ENCODE assay signal across 21 cellular contexts in genomic region chr2:60516826-60517225, GRCh38. TPM values are rescaled to one million over a fixed set of nuclear protein-coding genes. Genes with fewer than 3 reads are reported as not detected.
DNase-seq lines count a peak whose midpoint lies in the region; ATAC-seq and TF ChIP-seq lines count a peak whose summit lies in the region.
"Had no signal": no experiment of that assay in that cellular context is flagged by ENCODE, and none has a peak within 500 bp of the region (broad histone marks: within the 10 kb centered on the region; RNA-seq: fewer than 3 reads in every experiment).

No MANE protein-coding gene starts in this region.

- H3K9ac ChIP-seq in HCT116 (ENCODE audit: low read length) (no peak overlapping the region), adipocyte (ENCODE audit: low read length) (no peak overlapping the region), mesenchymal stem cell (ENCODE audit: low read length) (peak overlapping the region; percentile 88), colonic mucosa (ENCODE audit: low read depth in 2 of 2, low read length in 2 of 2) (no peak overlapping the region)

- peaks cover 93% of the 10 kb centered on the region for H3K4me1 Mint-ChIP-seq in stimulated activated memory B cell treated with anti-CD40 and anti-IgM and Interleukin-4, amounts not matched to agents 10 μg/mL and 1 μg/mL and 100 μg/mL, for 72 hours
- H3K4me1 Mint-ChIP-seq: CD4-positive, CD25-positive, alpha-beta regulatory T cell had no signal

- peak overlapping the region; percentile 60 for H2AFZ ChIP-seq in HCT116 (ENCODE audit: low read depth, low read length, poor library complexity, severe bottlenecking)
- H2AFZ ChIP-seq in mesenchymal stem cell (ENCODE audit: low read depth, low read length) = no peak overlapping the region

- H2BK15ac ChIP-seq in mesenchymal stem cell (ENCODE audit: low read depth, poor library complexity, severe bottlenecking) = peak overlapping the region; percentile 55

- H4K8ac ChIP-seq in mesenchymal stem cell (ENCODE audit: low read length) = no peak overlapping the region

- DNase-seq in HCT116 (ENCODE audit: low read depth, low spot score) (no peak), adipocyte (ENCODE audit: low read depth) (no peak), mesenchymal stem cell (no peak), AG08395 (ENCODE audit: low spot score) (no peak), COLO668 (lab: John Stamatoyannopoulos, UW; ENCODE audit: unreplicated experiment) (no peak), colonic mucosa (no peak)
- no peak for DNase-seq in activated naive CD4-positive, alpha-beta T cell (lab: John Stamatoyannopoulos, UW)
- DNase-seq: activated CD8-positive, alpha-beta T cell treated with anti-CD3 and anti-CD28 coated beads, Interleukin-2, amount 10 ng/mL, durations not matched to agents 7 days and 5 days; activated T-cell treated with anti-CD3 and anti-CD28 coated beads, Interleukin-2, amount 50 U/mL, for 72 hours; CD4-positive, CD25-positive, alpha-beta regulatory T cell; GOT3; heart left ventricle; lower lobe of right lung; MM.1S; NCI-H1694; NCI-H446 treated with DMSO at 0.1 percent for 48 hours; psoas muscle; stimulated activated CD4-positive, alpha-beta T cell treated with anti-CD3 and anti-CD28 coated beads, Interleukin-12 subunit alpha, Interleukin-12 subunit beta, amount 100 ng/mL, for 4 hours had no signal

- POLR2A ChIA-PET in HCT116 (lab: Charles Lee) = no interaction called here

- no peaks in the 10 kb centered on the region for H3K9me3 ChIP-seq in HCT116 (ENCODE audit: control insufficient read depth in 1 of 2, insufficient read depth in 1 of 2, low read depth in 1 of 2, low read length in 2 of 2)
- no peaks in the 10 kb centered on the region for H3K9me3 ChIP-seq in adipocyte (ENCODE audit: control insufficient read depth, low read length)
- H3K9me3 ChIP-seq in mesenchymal stem cell (ENCODE audit: control insufficient read depth, low read length) = no peaks in the 10 kb centered on the region
- H3K9me3 ChIP-seq in colonic mucosa = no peaks in the 10 kb centered on the region
- H3K9me3 ChIP-seq: heart left ventricle, lower lobe of right lung, psoas muscle had no signal

- intact Hi-C loops in HCT116 (cut with micrococcal nuclease) (no loop called here), colonic mucosa (cut with DNase I) (no loop called here)

- H2BK5ac ChIP-seq in mesenchymal stem cell (ENCODE audit: low read depth, low read length, poor library complexity, severe bottlenecking) = peak overlapping the region; percentile 81

- H3K4me2 ChIP-seq in HCT116 (ENCODE audit: low read length) (no peak overlapping the region), mesenchymal stem cell (ENCODE audit: low read length, poor library complexity, severe bottlenecking) (no peak overlapping the region)

- H3K36me3 Mint-ChIP-seq in stimulated activated memory B cell treated with anti-CD40 and anti-IgM and Interleukin-4, amounts not matched to agents 10 μg/mL and 1 μg/mL and 100 μg/mL, for 72 hours = peaks cover 51% of the 10 kb centered on the region
- H3K36me3 Mint-ChIP-seq: activated naive CD8-positive, alpha-beta T cell; CD4-positive, CD25-positive, alpha-beta regulatory T cell; natural killer cell treated with Interleukin-12 subunit alpha and Interleukin-12 subunit beta and Interleukin-15 and Interleukin-18, amount 100 ng/mL, for 72 hours had no signal

- no peaks in the 10 kb centered on the region for H3K79me2 ChIP-seq in HCT116 (ENCODE audit: insufficient read depth, low read length)

- H3K9me2 ChIP-seq in HCT116 (ENCODE audit: insufficient read depth) = no peaks in the 10 kb centered on the region

- H3K27me3 Mint-ChIP-seq in stimulated activated memory B cell treated with anti-CD40 and anti-IgM and Interleukin-4, amounts not matched to agents 10 μg/mL and 1 μg/mL and 100 μg/mL, for 72 hours = no peaks in the 10 kb centered on the region

- no peak overlapping the region for H3K27ac ChIP-seq in HCT116 (ENCODE audit: low read depth, low read length)
- peak overlapping the region; percentile 97 for H3K27ac ChIP-seq in mesenchymal stem cell (ENCODE audit: low read length, poor library complexity, severe bottlenecking)
- H3K27ac ChIP-seq in colonic mucosa = no peak overlapping the region
- H3K27ac ChIP-seq: lower lobe of right lung, psoas muscle had no signal

- H3K36me3 ChIP-seq in HCT116 (ENCODE audit: control insufficient read depth in 1 of 2, insufficient read depth in 2 of 2, low read length in 2 of 2) = no peaks in the 10 kb centered on the region
- no peaks in the 10 kb centered on the region for H3K36me3 ChIP-seq in adipocyte (ENCODE audit: control insufficient read depth, insufficient read depth, low read length, severe bottlenecking)
- peaks cover 0 to 4% of the 10 kb centered on the region in 2 experiments for H3K36me3 ChIP-seq in mesenchymal stem cell (ENCODE audit: control insufficient read depth in 1 of 2, insufficient read depth in 2 of 2, low read depth in 1 of 2, low read length in 2 of 2)
- no peaks in the 10 kb centered on the region for H3K36me3 ChIP-seq in colonic mucosa
- H3K36me3 ChIP-seq: heart left ventricle, lower lobe of right lung had no signal

- H3K27ac Mint-ChIP-seq in stimulated activated memory B cell treated with anti-CD40 and anti-IgM and Interleukin-4, amounts not matched to agents 10 μg/mL and 1 μg/mL and 100 μg/mL, for 72 hours = peak overlapping the region; percentile 88
- H3K27ac Mint-ChIP-seq: activated CD8-positive, alpha-beta T cell treated with anti-CD3 and anti-CD28 coated beads, Interleukin-2, amount 10 ng/mL, durations not matched to agents 7 days and 5 days; activated naive CD8-positive, alpha-beta T cell; activated T-cell treated with anti-CD3 and anti-CD28 coated beads, Interleukin-2, amount 50 U/mL, for 72 hours; natural killer cell treated with Interleukin-12 subunit alpha and Interleukin-12 subunit beta and Interleukin-15 and Interleukin-18, amount 100 ng/mL, for 72 hours had no signal

- CTCF ChIA-PET in HCT116 (lab: Charles Lee) = no interaction called here

- peak overlapping the region; percentile 2 for H3K4me3 Mint-ChIP-seq in stimulated activated memory B cell treated with anti-CD40 and anti-IgM and Interleukin-4, amounts not matched to agents 10 μg/mL and 1 μg/mL and 100 μg/mL, for 72 hours
- H3K4me3 Mint-ChIP-seq: activated CD8-positive, alpha-beta T cell treated with anti-CD3 and anti-CD28 coated beads, Interleukin-2, amount 10 ng/mL, durations not matched to agents 7 days and 5 days; activated naive CD8-positive, alpha-beta T cell; activated T-cell treated with anti-CD3 and anti-CD28 coated beads, Interleukin-2, amount 50 U/mL, for 72 hours; CD4-positive, CD25-positive, alpha-beta regulatory T cell; natural killer cell treated with Interleukin-12 subunit alpha and Interleukin-12 subunit beta and Interleukin-15 and Interleukin-18, amount 100 ng/mL, for 72 hours had no signal

- H4K20me1 ChIP-seq in HCT116 (ENCODE audit: insufficient read depth) = no peaks in the 10 kb centered on the region

- H3K14ac ChIP-seq in mesenchymal stem cell (ENCODE audit: low read length in 2 of 2) = no peak overlapping the region

- no peak for TF ChIP-seq RAD21 in HCT116 (IDR thresholded peaks at IDR 0.05; ENCODE audit: low read depth)

- H2BK120ac ChIP-seq in mesenchymal stem cell (ENCODE audit: low read depth, low read length) = no peak overlapping the region

- RAD21 ChIA-PET in HCT116 (lab: Charles Lee; ENCODE audit: low non-redundant PET in 1 of 2, low total read pairs in 2 of 2, uncharacterized antibody in 2 of 2, unreplicated experiment in 2 of 2) = no interaction called here

- H3K18ac ChIP-seq in mesenchymal stem cell (ENCODE audit: low read depth in 1 of 2, low read length in 2 of 2) = no peak overlapping the region

- H3K4me3 ChIP-seq in HCT116 (replicated peaks in 1 of 2; ENCODE audit: low read depth in 1 of 2, low read length in 2 of 2) (no peak overlapping the region), adipocyte (ENCODE audit: low read length) (peak overlapping the region; percentile 72), mesenchymal stem cell (ENCODE audit: insufficient read depth in 1 of 2, low read depth in 1 of 2, low read length in 2 of 2) (peak overlapping the region in 1 of 2 experiments; percentile 75), colonic mucosa (no peak overlapping the region)
- H3K4me3 ChIP-seq: heart left ventricle, lower lobe of right lung, psoas muscle had no signal

- no TSS peak for BruUV-seq in HCT116 (replicated peaks; lab: Mats Ljungman, UMichigan)

- H2BK12ac ChIP-seq in mesenchymal stem cell (ENCODE audit: low read length in 2 of 2) = no peak overlapping the region

- ATAC-seq in HCT116 = no peak
- ATAC-seq in stimulated activated memory B cell treated with anti-CD40 and anti-IgM and Interleukin-4, amounts not matched to agents 10 μg/mL and 1 μg/mL and 100 μg/mL, for 72 hours = no peak
- ATAC-seq: activated CD8-positive, alpha-beta T cell treated with anti-CD3 and anti-CD28 coated beads, Interleukin-2, amount 10 ng/mL, durations not matched to agents 7 days and 5 days; activated T-cell treated with anti-CD3 and anti-CD28 coated beads, Interleukin-2, amount 50 U/mL, for 72 hours; natural killer cell treated with Interleukin-12 subunit alpha and Interleukin-12 subunit beta and Interleukin-15 and Interleukin-18, amount 100 ng/mL, for 72 hours; psoas muscle had no signal

- TF ChIP-seq CTCF in HCT116 (IDR thresholded peaks at IDR 0.05 in 2 of 3, conservative IDR thresholded peaks at IDR 0.05 in 1 of 3; ENCODE audit: borderline replicate concordance in 1 of 3, insufficient read depth in 1 of 3, low read depth in 2 of 3, low read length in 2 of 3) = no peak
- no peak for TF ChIP-seq CTCF in colonic mucosa (IDR thresholded peaks at IDR 0.05)

- H3K79me1 ChIP-seq in mesenchymal stem cell (replicated peaks; ENCODE audit: low read length, poor library complexity, severe bottlenecking) = peaks cover 40% of the 10 kb centered on the region

- no peak overlapping the region for H3K23ac ChIP-seq in mesenchymal stem cell (ENCODE audit: low read length in 2 of 2)

- no peaks in the 10 kb centered on the region for H3K9me3 Mint-ChIP-seq in stimulated activated memory B cell treated with anti-CD40 and anti-IgM and Interleukin-4, amounts not matched to agents 10 μg/mL and 1 μg/mL and 100 μg/mL, for 72 hours
- H3K9me3 Mint-ChIP-seq: activated T-cell treated with anti-CD3 and anti-CD28 coated beads, Interleukin-2, amount 50 U/mL, for 72 hours; natural killer cell treated with Interleukin-12 subunit alpha and Interleukin-12 subunit beta and Interleukin-15 and Interleukin-18, amount 100 ng/mL, for 72 hours had no signal

- no peaks in the 10 kb centered on the region; the same call in 1 of the 2 replicates for H3K27me3 ChIP-seq in HCT116 (ENCODE audit: insufficient read depth, low read length)
- peaks cover 7% of the 10 kb centered on the region for H3K27me3 ChIP-seq in adipocyte (replicated peaks; ENCODE audit: control insufficient read depth, insufficient read depth, low read length)
- H3K27me3 ChIP-seq in mesenchymal stem cell (ENCODE audit: control insufficient read depth in 1 of 2, insufficient read depth in 1 of 2, low read length in 2 of 2) = peaks cover 0 to 2% of the 10 kb centered on the region in 2 experiments
- H3K27me3 ChIP-seq in colonic mucosa = no peaks in the 10 kb centered on the region

- 46% methylated on average over 2 of the region's 4 CpGs for WGBS in mesenchymal stem cell

- peak overlapping the region; percentile 99 for H2AK5ac ChIP-seq in mesenchymal stem cell (ENCODE audit: low read length, severe bottlenecking)

- no peak overlapping the region for H3K4ac ChIP-seq in mesenchymal stem cell (ENCODE audit: low read depth in 1 of 2, low read length in 2 of 2)

- H3K4me1 ChIP-seq in HCT116 (ENCODE audit: control insufficient read depth in 1 of 2, insufficient read depth in 2 of 2, low read length in 2 of 2) = peaks cover 8 to 20% of the 10 kb centered on the region in 2 experiments; a peak in 3 of 4 replicates
- H3K4me1 ChIP-seq in adipocyte (ENCODE audit: control insufficient read depth, insufficient read depth, low read length) = peaks cover 9% of the 10 kb centered on the region
- H3K4me1 ChIP-seq in mesenchymal stem cell (ENCODE audit: control insufficient read depth, insufficient read depth, low read depth, low read length) = peaks cover 35% of the 10 kb centered on the region
- peaks cover 9% of the 10 kb centered on the region for H3K4me1 ChIP-seq in colonic mucosa
- H3K4me1 ChIP-seq: lower lobe of right lung, psoas muscle had no signal

- H4K91ac ChIP-seq in mesenchymal stem cell (ENCODE audit: low read length) = no peak overlapping the region

- TF ChIP-seq POLR2A in HCT116 (IDR thresholded peaks at IDR 0.05; ENCODE audit: borderline replicate concordance, extremely low read depth, insufficient read depth, insufficient read length) = no peak

RNA-seq across cellular contexts. Expression of gene BCL11A, which starts 36.6 kb away (rescaled TPM):
- total RNA-seq in HCT116 (2021; ENCODE audit: unreplicated experiment) (0.71 TPM), colonic mucosa (10 to 100 TPM; 22.9 to 27.1 TPM)
- polyA plus RNA-seq in HCT116 (2012) = 0.62 and 0.70 TPM in 2 replicates
- polyA plus RNA-seq in mesenchymal stem cell (2013, experiment 1 of 2) = 1.1 TPM
- polyA plus RNA-seq in mesenchymal stem cell (2013, experiment 2 of 2) = 1.1 TPM

Comparison
In these comparisons a context has a peak if more than half of its experiments do, and no peak if none do; other contexts are left out.
1. RNA of gene BCL11A, which starts 36.6 kb away (total RNA-seq): 22.9 to 27.1 TPM in colonic mucosa; 0.71 TPM in HCT116 (single experiment); every median in the first group is over 10 times any median in the second.